ENCODE assay signal across 15 cellular contexts in the genomic region with DNA sequence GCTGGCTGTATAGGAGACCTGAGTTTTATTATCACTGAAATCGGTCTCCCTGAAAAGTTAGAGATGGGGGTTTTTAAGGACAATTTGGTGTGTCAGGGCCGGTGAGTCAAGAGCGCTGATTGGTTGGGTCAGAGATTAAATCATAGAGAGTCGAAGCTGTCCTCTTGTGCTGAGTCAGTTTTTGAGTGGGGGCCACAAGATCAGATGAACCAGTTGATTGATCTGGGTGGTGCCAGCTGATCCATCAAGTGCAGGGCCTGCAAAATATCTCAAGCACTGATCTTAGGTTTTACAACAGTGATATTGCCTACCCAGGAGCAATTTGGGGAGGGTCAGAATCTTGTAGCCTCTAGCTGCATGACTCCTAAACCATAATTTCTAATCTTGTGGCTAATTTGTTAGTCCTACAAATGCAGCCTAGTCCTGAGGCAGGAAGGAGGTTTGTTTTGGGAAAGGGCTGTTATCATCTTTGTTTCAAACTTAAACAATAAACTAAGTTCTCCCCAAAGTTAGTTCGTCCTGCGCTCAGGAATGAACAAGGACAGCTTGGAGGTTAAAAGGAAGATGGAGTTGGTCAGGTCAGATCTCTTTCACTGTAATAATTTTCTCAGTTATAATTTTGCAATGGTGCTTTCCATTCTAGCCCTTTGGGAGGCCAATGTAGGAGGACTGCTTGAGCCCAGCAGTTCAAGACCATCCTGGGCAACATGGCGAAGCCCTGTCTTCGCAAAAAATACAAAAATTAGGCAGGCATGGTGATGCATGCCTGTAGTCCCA.
"Had no signal": no experiment of that assay in that cellular context is flagged by ENCODE, and none has a peak within 500 bp of the region (broad histone marks: within the 10 kb centered on the region; RNA-seq: fewer than 3 reads in every experiment).

No MANE protein-coding gene starts in this region.

- H3K4me1 Mint-ChIP-seq: stimulated activated memory B cell treated with anti-CD40 and anti-IgM and Interleukin-4, amounts not matched to agents 10 μg/mL and 1 μg/mL and 100 μg/mL, for 72 hours had no signal

- H3K9me3 Mint-ChIP-seq: naive thymus-derived CD4-positive, alpha-beta T cell; stimulated activated memory B cell treated with anti-CD40 and anti-IgM and Interleukin-4, amounts not matched to agents 10 μg/mL and 1 μg/mL and 100 μg/mL, for 72 hours had no signal

- DNase-seq: cortex of kidney; dorsolateral prefrontal cortex; effector CD8-positive, alpha-beta T cell; heart right ventricle; hypothalamus; kidney glomerular epithelial cell; mesendoderm; naive thymus-derived CD4-positive, alpha-beta T cell; right cardiac atrium; small intestine; stimulated activated CD4-positive, alpha-beta T cell treated with anti-CD3 and anti-CD28 coated beads, Interleukin-12 subunit alpha, Interleukin-12 subunit beta, amount 100 ng/mL, for 4 hours; stimulated activated CD4-positive, alpha-beta T cell treated with anti-CD3 and anti-CD28 coated beads, Interleukin-4, amount 100 ng/mL, for 1 hour; stimulated activated CD8-positive, alpha-beta memory T cell treated with anti-CD3 and anti-CD28 coated beads, Interleukin-4, amount 100 ng/mL, for 48 hours; trophoblast cell had no signal

- H3K9me3 ChIP-seq: heart right ventricle had no signal

- H3K36me3 ChIP-seq: heart right ventricle had no signal

- H3K27ac ChIP-seq: dorsolateral prefrontal cortex, heart right ventricle had no signal

- H3K4me3 ChIP-seq: dorsolateral prefrontal cortex, heart right ventricle had no signal

- H3K4me1 ChIP-seq: heart right ventricle had no signal

- ATAC-seq: heart right ventricle; naive thymus-derived CD4-positive, alpha-beta T cell; right cardiac atrium; stimulated activated memory B cell treated with anti-CD40 and anti-IgM and Interleukin-4, amounts not matched to agents 10 μg/mL and 1 μg/mL and 100 μg/mL, for 72 hours had no signal

- H3K27ac Mint-ChIP-seq: stimulated activated memory B cell treated with anti-CD40 and anti-IgM and Interleukin-4, amounts not matched to agents 10 μg/mL and 1 μg/mL and 100 μg/mL, for 72 hours had no signal

- H3K27me3 ChIP-seq: heart right ventricle had no signal

- H3K27me3 Mint-ChIP-seq: naive thymus-derived CD4-positive, alpha-beta T cell; stimulated activated memory B cell treated with anti-CD40 and anti-IgM and Interleukin-4, amounts not matched to agents 10 μg/mL and 1 μg/mL and 100 μg/mL, for 72 hours had no signal

- H3K36me3 Mint-ChIP-seq: stimulated activated memory B cell treated with anti-CD40 and anti-IgM and Interleukin-4, amounts not matched to agents 10 μg/mL and 1 μg/mL and 100 μg/mL, for 72 hours had no signal

- H3K4me3 Mint-ChIP-seq: naive thymus-derived CD4-positive, alpha-beta T cell; stimulated activated memory B cell treated with anti-CD40 and anti-IgM and Interleukin-4, amounts not matched to agents 10 μg/mL and 1 μg/mL and 100 μg/mL, for 72 hours had no signal
